In genomic region chr6:90914312-90914711, GRCh38 we compare ENCODE assay signal across 34 cellular contexts.
"Had no signal": no experiment of that assay in that cellular context is flagged by ENCODE, and none has a peak within 500 bp of the region (broad histone marks: within the 10 kb centered on the region; RNA-seq: fewer than 3 reads in every experiment).

No MANE protein-coding gene starts in this region.

- H3K27ac ChIP-seq: KMS-11 had no signal

- H3K9me3 ChIP-seq: MG63 had no signal

- H3K27me3 ChIP-seq: MG63 had no signal

- H3K36me3 ChIP-seq: MG63 had no signal

- H3K4me3 ChIP-seq: MG63 had no signal

- DNase-seq: Karpas-422, Kasumi-1, KG1, MG63, MM.1S, MV-4-11, NCI-H1048, NCI-H1092, NCI-H1092 treated with DMSO at 0.1 percent for 48 hours, NCI-H1105, NCI-H1105 treated with DMSO at 0.1 percent for 48 hours, NCI-H1417, NCI-H1417 treated with DMSO at 0.1 percent for 48 hours, NCI-H1436, NCI-H1436 treated with DMSO at 0.1 percent for 48 hours, NCI-H146, NCI-H1694, NCI-H1694 treated with DMSO at 0.1 percent for 48 hours, NCI-H187, NCI-H187 treated with DMSO at 0.1 percent for 48 hours, NCI-H1930, NCI-H2029, NCI-H2029 treated with DMSO at 0.1 percent for 48 hours, NCI-H2081, NCI-H2081 treated with DMSO at 0.1 percent for 48 hours, NCI-H2107, NCI-H2171, NCI-H2171 treated with DMSO at 0.1 percent for 48 hours, NCI-H2227 treated with DMSO at 0.1 percent for 48 hours, NCI-H226, NCI-H345, NCI-H446, NCI-H446 treated with DMSO at 0.1 percent for 48 hours had no signal
